16 cellular contexts compared by ENCODE assay signal in the genomic region with DNA sequence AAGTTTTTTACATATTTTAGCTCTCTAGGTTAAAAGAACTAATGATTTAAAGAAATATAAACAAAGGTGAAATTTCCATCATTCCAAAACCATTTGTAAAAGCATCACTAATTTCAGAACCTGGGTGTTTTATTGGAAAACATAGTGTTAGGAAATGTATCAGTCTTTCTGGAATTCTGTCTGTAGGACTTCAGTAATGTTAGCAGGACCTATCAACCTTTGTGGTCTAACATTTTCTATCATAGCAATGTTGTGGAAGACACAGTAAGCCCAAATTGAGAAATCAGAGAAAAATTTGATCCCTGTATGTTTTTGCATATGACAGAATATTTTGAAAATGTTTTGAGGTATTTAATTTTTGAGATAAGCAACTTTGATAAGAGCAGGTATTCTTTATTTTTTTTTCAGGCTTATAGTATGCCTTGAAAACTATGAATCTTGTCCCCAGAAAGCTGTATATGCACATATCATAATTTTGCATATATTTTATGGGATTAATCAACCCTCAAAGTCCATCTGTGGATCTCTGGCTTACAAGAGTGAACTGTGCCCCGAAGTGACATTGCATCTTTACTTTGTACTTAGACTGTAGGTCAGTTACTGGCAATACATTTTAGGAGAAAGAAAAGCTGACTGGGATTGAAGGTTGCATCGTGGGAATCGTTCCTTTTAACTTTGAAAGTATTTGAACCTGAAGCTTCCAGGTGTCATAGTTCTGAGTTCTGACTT. TPM values are rescaled to one million over a fixed set of nuclear protein-coding genes. Genes with fewer than 3 reads are reported as not detected.
A peak's percentile ranks its signal among the peaks of the same experiment; 100 is the strongest.
DNase-seq lines count a peak whose midpoint lies in the region; ATAC-seq, FAIRE-seq and TF ChIP-seq lines count a peak whose summit lies in the region.
"Had no signal": no experiment of that assay in that cellular context is flagged by ENCODE, and none has a peak within 500 bp of the region (broad histone marks: within the 10 kb centered on the region; RNA-seq: fewer than 3 reads in every experiment).

No MANE protein-coding gene starts in this region.

- H3K4me1 ChIP-seq in liver (ENCODE audit: control insufficient read depth in 4 of 4, insufficient read depth in 4 of 4, low read length in 3 of 4) (peaks cover 0 to 13% (median 4%) of the 10 kb centered on the region in 4 donors), HepG2 (ENCODE audit: insufficient read depth, low read length) (peaks cover 9% of the 10 kb centered on the region), astrocyte (ENCODE audit: insufficient read depth, low read length) (peaks cover 5% of the 10 kb centered on the region), small intestine (ENCODE audit: control insufficient read depth in 2 of 2, insufficient read depth in 1 of 2, low read depth in 1 of 2, low read length in 1 of 2) (no peaks in the 10 kb centered on the region)
- H3K4me1 ChIP-seq: BE2C, SJSA1 had no signal

- TF ChIP-seq CTCF in liver (IDR thresholded peaks at IDR 0.05; ENCODE audit: low read depth, low read length, missing input control) (no peak), HepG2 (CRISPR knock-in tag; IDR thresholded peaks at IDR 0.05) (no peak), astrocyte (IDR thresholded peaks at IDR 0.05; ENCODE audit: insufficient read depth, low read depth, low read length) (no peak), foreskin fibroblast (IDR thresholded peaks at IDR 0.05; ENCODE audit: low read depth, low read length) (no peak)

- CTCF ChIA-PET in HepG2 (lab: Yijun Ruan, JAX; ENCODE audit: low intra/inter-chr PET ratio, low total read pairs) = no interaction called here

- BruUV-seq in HepG2 (replicated peaks; lab: Mats Ljungman, UMichigan) = no TSS peak

- H3K36me3 ChIP-seq in liver (ENCODE audit: control insufficient read depth in 4 of 4, insufficient read depth in 3 of 4, low read depth in 1 of 4, low read length in 3 of 4) (peaks cover 3 to 10% (median 6%) of the 10 kb centered on the region in 4 donors), HepG2 (replicated peaks in 1 of 2; ENCODE audit: control insufficient read depth in 1 of 2, insufficient read depth in 2 of 2, low read length in 2 of 2) (no peaks in the 10 kb centered on the region), astrocyte (ENCODE audit: insufficient read depth, low read length) (peaks cover 14% of the 10 kb centered on the region), small intestine (ENCODE audit: control insufficient read depth in 2 of 2, insufficient read depth in 2 of 2, low read length in 2 of 2) (peaks cover 0 to 5% of the 10 kb centered on the region in 2 donors)
- H3K36me3 ChIP-seq: BE2C had no signal

- H4K20me1 ChIP-seq in HepG2 (ENCODE audit: insufficient read depth, low read length) = no peaks in the 10 kb centered on the region
- peaks cover 6% of the 10 kb centered on the region for H4K20me1 ChIP-seq in astrocyte (ENCODE audit: insufficient read depth, low read length)

- H3K4me3 ChIP-seq in liver (ENCODE audit: low read depth in 1 of 3, low read length in 3 of 3) = no peak overlapping the region
- H3K4me3 ChIP-seq in HepG2 (replicated peaks in 1 of 3; ENCODE audit: insufficient read depth in 1 of 3, low read depth in 2 of 3, low read length in 3 of 3) = no peak overlapping the region
- no peak overlapping the region for H3K4me3 ChIP-seq in astrocyte (ENCODE audit: insufficient read depth, low read depth, low read length)
- no peak overlapping the region for H3K4me3 ChIP-seq in foreskin fibroblast (ENCODE audit: low read depth in 1 of 2, low read length in 2 of 2)
- H3K4me3 ChIP-seq in small intestine (ENCODE audit: low read depth in 1 of 2, low read length in 2 of 2) = no peak overlapping the region
- H3K4me3 ChIP-seq: SJSA1 had no signal

- TF ChIP-seq RAD21 in liver (IDR thresholded peaks at IDR 0.05) (no peak), HepG2 (CRISPR knock-in tag; IDR thresholded peaks at IDR 0.05) (no peak)

- TF ChIP-seq EP300 in HepG2 (IDR thresholded peaks at IDR 0.05; ENCODE audit: low read depth in 2 of 2, low read length in 2 of 2) (no peak), HepG2 (CRISPR knock-in tag; IDR thresholded peaks at IDR 0.05; ENCODE audit: borderline replicate concordance) (no peak)

- H3K27me3 Mint-ChIP-seq in astrocyte (ENCODE audit: low read depth, unreplicated experiment) = no peaks in the 10 kb centered on the region
- H3K27me3 Mint-ChIP-seq: CD4-positive, alpha-beta T cell had no signal

- H3K27me3 ChIP-seq in liver (ENCODE audit: control insufficient read depth in 4 of 4, insufficient read depth in 4 of 4, low read length in 3 of 4) (no peaks in the 10 kb centered on the region), HepG2 (ENCODE audit: control insufficient read depth in 1 of 2, insufficient read depth in 2 of 2, low read length in 2 of 2) (no peaks in the 10 kb centered on the region), astrocyte (ENCODE audit: insufficient read depth, low read length) (no peaks in the 10 kb centered on the region), small intestine (ENCODE audit: control insufficient read depth in 2 of 2, insufficient read depth in 2 of 2, low read length in 2 of 2) (no peaks in the 10 kb centered on the region)
- H3K27me3 ChIP-seq: BE2C, SJSA1 had no signal

- H3K79me2 ChIP-seq in HepG2 (ENCODE audit: insufficient read depth, low read length) = no peaks in the 10 kb centered on the region
- H3K79me2 ChIP-seq in astrocyte (ENCODE audit: insufficient read depth, low read length) = no peaks in the 10 kb centered on the region

- no peak for ATAC-seq in HepG2
- no peak for ATAC-seq in HG02798 (IDR thresholded peaks at IDR 0.05; ENCODE audit: poor library complexity, unreplicated experiment)

- H3K27ac ChIP-seq in liver (ENCODE audit: low read depth in 1 of 2, low read length in 2 of 2) (no peak overlapping the region), HepG2 (ENCODE audit: extremely low read length, insufficient read depth, low read length) (no peak overlapping the region), astrocyte (ENCODE audit: low read depth, low read length) (no peak overlapping the region), small intestine (ENCODE audit: low read depth in 1 of 2, low read length in 1 of 2) (no peak overlapping the region)
- H3K27ac ChIP-seq: 22Rv1, RWPE1, SJSA1 had no signal

- no peak overlapping the region for H3K4me3 Mint-ChIP-seq in astrocyte (ENCODE audit: unreplicated experiment)
- H3K4me3 Mint-ChIP-seq: CD4-positive, alpha-beta T cell had no signal

- intact Hi-C loops in HepG2 (cut with micrococcal nuclease; ENCODE audit: unreplicated experiment) = loop anchor here (10.0 kb wide), 1 partner anchor 238 kb away; no protein-coding TSS in a partner anchor

- H3K36me3 Mint-ChIP-seq in astrocyte (ENCODE audit: low read depth, unreplicated experiment) = peaks cover 6% of the 10 kb centered on the region

- H3K27ac Mint-ChIP-seq in astrocyte (ENCODE audit: unreplicated experiment) = no peak overlapping the region
- H3K27ac Mint-ChIP-seq: CD4-positive, alpha-beta T cell had no signal

- POLR2A ChIA-PET in HepG2 (lab: Yijun Ruan, JAX) = no interaction called here

- no peak overlapping the region for H3K4me2 ChIP-seq in HepG2 (ENCODE audit: low read depth, low read length)
- H3K4me2 ChIP-seq in astrocyte (ENCODE audit: low read length) = peak overlapping the region; percentile 13

- no peak for TF ChIP-seq POLR2A in HepG2 (IDR thresholded peaks at IDR 0.05; ENCODE audit: insufficient read depth in 1 of 2, low read depth in 2 of 2, low read length in 2 of 2)

- in situ Hi-C loops in HepG2 (cut with HindIII; ENCODE audit: extremely low pct_ligation_motif_present, low pct_unique_long_range_greater_than_20kb) = no loop called here

- DNase-seq in HepG2 (ENCODE audit: low spot score) = no peak
- DNase-seq in astrocyte (ENCODE audit: low read depth) = peak; percentile 41
- peak; percentile 31 to 34 for DNase-seq in foreskin fibroblast
- DNase-seq in small intestine = peak; percentile 42
- no peak for DNase-seq in NCI-H187 treated with DMSO at 0.1 percent for 48 hours (lab: John Stamatoyannopoulos, UW)
- DNase-seq in SK-N-DZ (ENCODE audit: low spot score) = no peak
- DNase-seq: BE2C; CD4-positive, alpha-beta T cell; NCI-H187 had no signal

- H3K4me1 Mint-ChIP-seq in astrocyte (ENCODE audit: low read depth, unreplicated experiment) = peaks cover 5% of the 10 kb centered on the region

- H3K9ac ChIP-seq in liver (ENCODE audit: low read depth in 1 of 2, low read length in 2 of 2) (no peak overlapping the region), HepG2 (ENCODE audit: insufficient read depth, low read depth, low read length) (no peak overlapping the region), astrocyte (ENCODE audit: low read length) (no peak overlapping the region)

- FAIRE-seq in HepG2 (lab: Jason Lieb, UNC) (no peak), astrocyte (lab: Jason Lieb, UNC) (peak; percentile 80), small intestine (lab: Jason Lieb, UNC) (no peak)
- FAIRE-seq: GM12891, H54 had no signal

- H3K9me3 Mint-ChIP-seq in astrocyte (ENCODE audit: unreplicated experiment) = no peaks in the 10 kb centered on the region
- H3K9me3 Mint-ChIP-seq: CD4-positive, alpha-beta T cell had no signal

- H2AFZ ChIP-seq in HepG2 (ENCODE audit: low read length) = no peak overlapping the region
- no peak overlapping the region for H2AFZ ChIP-seq in astrocyte (ENCODE audit: low read depth, low read length)

- H3K9me3 ChIP-seq in liver (ENCODE audit: control insufficient read depth in 4 of 4, low read length in 3 of 4) = no peaks in the 10 kb centered on the region
- no peaks in the 10 kb centered on the region for H3K9me3 ChIP-seq in HepG2 (ENCODE audit: low read length)
- H3K9me3 ChIP-seq in astrocyte (ENCODE audit: insufficient read depth, low read depth, low read length) = no peaks in the 10 kb centered on the region
- no peaks in the 10 kb centered on the region for H3K9me3 ChIP-seq in small intestine (ENCODE audit: control insufficient read depth, low read depth)
- H3K9me3 ChIP-seq: BE2C, SJSA1 had no signal

- WGBS in liver = 27% methylated on average over 3 of the region's 3 CpGs
- WGBS in HepG2 (ENCODE audit: low lambda C conversion rate) = 4% methylated on average over 3 of the region's 3 CpGs
- 33 to 68% (median 53%) methylated on average over 3 of the region's 3 CpGs for whole genome bisulfite sequencing in small intestine, 3 donors

RNA-seq across cellular contexts. Expression of gene L3MBTL3, which starts 28.5 kb away (rescaled TPM):
- 1 to 10 TPM; 4.6 to 9.2 TPM for total RNA-seq in liver
- 1 to 10 TPM; 1.9 to 2.9 TPM for polyA plus RNA-seq in liver
- total RNA-seq in HepG2 (2016; rRNA removed; fragmentation: Illumina TruSeq; extraction: Trizol) = 2.5 and 4.1 TPM in 2 replicates
- total RNA-seq in HepG2 (2016; cell fraction: cytosol; rRNA removed; fragmentation: Illumina TruSeq; extraction: Trizol; ENCODE audit: low read depth) = 1.3 and 1.4 TPM in 2 replicates
- 2.3 and 3.2 TPM in 2 replicates for total RNA-seq in HepG2 (2016; cell fraction: insoluble cytoplasmic fraction; rRNA removed; fragmentation: Illumina TruSeq; extraction: Trizol)
- 1.9 and 2.3 TPM in 2 replicates for total RNA-seq in HepG2 (2016; cell fraction: membrane; rRNA removed; fragmentation: Illumina TruSeq; extraction: Trizol)
- 3.9 and 4.0 TPM in 2 replicates for total RNA-seq in HepG2 (2016; cell fraction: nucleus; rRNA removed; fragmentation: Illumina TruSeq; extraction: Trizol)
- polyA plus RNA-seq in HepG2 (2011; rRNA removed) = 1.2 and 1.5 TPM in 2 replicates
- polyA plus RNA-seq in HepG2 (2011; cell fraction: cytosol; rRNA removed) = 0.39 and 0.87 TPM in 2 replicates
- polyA plus RNA-seq in HepG2 (2011; cell fraction: nucleus; rRNA removed) = 1.3 and 3.9 TPM in 2 replicates
- polyA plus RNA-seq in HepG2 (2012) = 1.0 and 1.7 TPM in 2 replicates
- polyA plus RNA-seq in HepG2 (2016; cell fraction: cytosol; fragmentation: Illumina TruSeq; extraction: Trizol; ENCODE audit: low read depth) = 0.12 and 0.37 TPM in 2 replicates
- polyA plus RNA-seq in HepG2 (2016; cell fraction: insoluble cytoplasmic fraction; fragmentation: Illumina TruSeq; extraction: Trizol; ENCODE audit: low read depth) = 2.2 TPM in 2 replicates
- polyA plus RNA-seq in HepG2 (2016; cell fraction: membrane; fragmentation: Illumina TruSeq; extraction: Trizol; ENCODE audit: low read depth) = 0.26 and 0.31 TPM in 2 replicates
- polyA plus RNA-seq in HepG2 (2016; cell fraction: nucleus; fragmentation: Illumina TruSeq; extraction: Trizol; ENCODE audit: insufficient read depth, low read depth) = 3.6 and 4.0 TPM in 2 replicates
- polyA minus RNA-seq in HepG2 (2011; rRNA and poly(A)+ RNA removed; ENCODE audit: low replicate concordance) = 0.70 and 2.3 TPM in 2 replicates
- polyA minus RNA-seq in HepG2 (2011; cell fraction: cytosol; rRNA and poly(A)+ RNA removed) = 0.70 and 1.1 TPM in 2 replicates
- polyA minus RNA-seq in HepG2 (2011; cell fraction: nucleus; rRNA and poly(A)+ RNA removed) = 3.5 and 5.1 TPM in 2 replicates
- total RNA-seq in astrocyte = 19.2 and 22.2 TPM in 2 replicates
- 1 to 10 TPM; 1.3 to 3.0 (median 1.4) TPM for polyA plus RNA-seq in small intestine
- 7.1 and 8.5 TPM in 2 replicates for polyA plus RNA-seq in SK-N-DZ (2014; cell fraction: cytosol; rRNA removed)
- polyA plus RNA-seq in SK-N-DZ (2014; cell fraction: nucleus; rRNA removed) = 17.5 and 17.8 TPM in 2 replicates

Comparison
In these comparisons a context has a peak if more than half of its experiments do, and no peak if none do; other contexts are left out.
1. DNase-seq: peak in astrocyte (single experiment), foreskin fibroblast (2 of 2) and small intestine (single experiment); none in HepG2 (single experiment), NCI-H187 treated with DMSO at 0.1 percent for 48 hours (single experiment) and SK-N-DZ (single experiment).